In genomic region chr22:37165066-37165465, GRCh38 we compare ENCODE assay signal across 21 cellular contexts. TPM values are rescaled to one million over a fixed set of nuclear protein-coding genes. Genes with fewer than 3 reads are reported as not detected.
DNase-seq lines count a peak whose midpoint lies in the region; ATAC-seq and TF ChIP-seq lines count a peak whose summit lies in the region.
"Had no signal": no experiment of that assay in that cellular context is flagged by ENCODE, and none has a peak within 500 bp of the region (broad histone marks: within the 10 kb centered on the region; RNA-seq: fewer than 3 reads in every experiment).

No MANE protein-coding gene starts in this region.

- no peak overlapping the region for H3K4me3 Mint-ChIP-seq in T-helper 1 cell treated with Interleukin-12 subunit alpha and Interleukin-12 subunit beta and Interleukin-4 antibody, amounts not matched to agents 30 μg/mL and 1 μg/mL, for 36 hours
- H3K4me3 Mint-ChIP-seq in stimulated activated naive CD8-positive, alpha-beta T cell treated with anti-CD3 and anti-CD28 coated beads, Interleukin-15, Interleukin-2, amounts not matched to agents 100 ng/mL and 50 ng/mL, for 24 hours: no peak overlapping the region
- peak overlapping the region; percentile 46 to 88 (median 81) for H3K4me3 Mint-ChIP-seq in immature natural killer cell

- H3K4me1 ChIP-seq in upper lobe of right lung: peaks cover 11% of the 10 kb centered on the region
- H3K4me1 ChIP-seq: uterus had no signal

- H3K36me3 Mint-ChIP-seq in T-helper 1 cell treated with Interleukin-12 subunit alpha and Interleukin-12 subunit beta and Interleukin-4 antibody, amounts not matched to agents 30 μg/mL and 1 μg/mL, for 36 hours (ENCODE audit: low read depth): peaks cover 2% of the 10 kb centered on the region
- H3K36me3 Mint-ChIP-seq in stimulated activated naive CD8-positive, alpha-beta T cell treated with anti-CD3 and anti-CD28 coated beads, Interleukin-15, Interleukin-2, amounts not matched to agents 100 ng/mL and 50 ng/mL, for 24 hours (ENCODE audit: low read depth): no peaks in the 10 kb centered on the region
- peaks cover 0 to 5% (median 1%) of the 10 kb centered on the region in 3 donors for H3K36me3 Mint-ChIP-seq in immature natural killer cell

- no peak for ATAC-seq in stimulated activated naive CD8-positive, alpha-beta T cell treated with anti-CD3 and anti-CD28 coated beads, Interleukin-15, Interleukin-2, amounts not matched to agents 100 U/mL and 50 U/mL, for 24 hours
- ATAC-seq in upper lobe of right lung (no peak), GM18520 (IDR thresholded peaks at IDR 0.05; ENCODE audit: unreplicated experiment) (no peak)
- ATAC-seq: body of pancreas, heart left ventricle had no signal

- H3K27ac Mint-ChIP-seq in T-helper 1 cell treated with Interleukin-12 subunit alpha and Interleukin-12 subunit beta and Interleukin-4 antibody, amounts not matched to agents 30 μg/mL and 1 μg/mL, for 36 hours: peak overlapping the region; percentile 68
- H3K27ac Mint-ChIP-seq in stimulated activated naive CD8-positive, alpha-beta T cell treated with anti-CD3 and anti-CD28 coated beads, Interleukin-15, Interleukin-2, amounts not matched to agents 100 ng/mL and 50 ng/mL, for 24 hours: peak overlapping the region; percentile 98
- H3K27ac Mint-ChIP-seq in immature natural killer cell: peak overlapping the region; percentile 93 to 99 (median 95)

- H3K27ac ChIP-seq in upper lobe of right lung: no peak overlapping the region
- H3K27ac ChIP-seq: body of pancreas, coronary artery, uterus had no signal

- H3K4me1 Mint-ChIP-seq in T-helper 1 cell treated with Interleukin-12 subunit alpha and Interleukin-12 subunit beta and Interleukin-4 antibody, amounts not matched to agents 30 μg/mL and 1 μg/mL, for 36 hours (ENCODE audit: low read depth): peaks cover 72% of the 10 kb centered on the region
- H3K4me1 Mint-ChIP-seq in stimulated activated naive CD8-positive, alpha-beta T cell treated with anti-CD3 and anti-CD28 coated beads, Interleukin-15, Interleukin-2, amounts not matched to agents 100 ng/mL and 50 ng/mL, for 24 hours (ENCODE audit: low read depth): peaks cover 99% of the 10 kb centered on the region
- peaks cover 99 to 100% of the 10 kb centered on the region in 2 donors for H3K4me1 Mint-ChIP-seq in immature natural killer cell

- no peak for TF ChIP-seq CTCF in upper lobe of right lung (IDR thresholded peaks at IDR 0.05)

- no peaks in the 10 kb centered on the region for H3K9me3 ChIP-seq in upper lobe of right lung
- H3K9me3 ChIP-seq: uterus had no signal

- DNase-seq in T-helper 1 cell: no peak
- DNase-seq in stimulated activated naive CD8-positive, alpha-beta T cell treated with anti-CD3 and anti-CD28 coated beads, Interleukin-15, Interleukin-2, amounts not matched to agents 100 U/mL and 50 U/mL, for 24 hours: no peak
- DNase-seq in immature natural killer cell: no peak
- DNase-seq in upper lobe of right lung: peak; percentile 31
- DNase-seq in NCI-H446 treated with DMSO at 0.1 percent for 48 hours (lab: John Stamatoyannopoulos, UW): no peak
- DNase-seq: 8988T, activated gamma-delta T cell, EL, KBM-7, NCI-H2029, NCI-H524, RPMI8226, uterus had no signal

- intact Hi-C loops in upper lobe of right lung (cut with DNase I): no loop called here

- H3K27me3 ChIP-seq in upper lobe of right lung: no peaks in the 10 kb centered on the region
- H3K27me3 ChIP-seq: body of pancreas, uterus had no signal

- H3K27me3 Mint-ChIP-seq in T-helper 1 cell treated with Interleukin-12 subunit alpha and Interleukin-12 subunit beta and Interleukin-4 antibody, amounts not matched to agents 30 μg/mL and 1 μg/mL, for 36 hours (ENCODE audit: low read depth): no peaks in the 10 kb centered on the region
- H3K27me3 Mint-ChIP-seq in stimulated activated naive CD8-positive, alpha-beta T cell treated with anti-CD3 and anti-CD28 coated beads, Interleukin-15, Interleukin-2, amounts not matched to agents 100 ng/mL and 50 ng/mL, for 24 hours: no peaks in the 10 kb centered on the region
- peaks cover 28 to 39% (median 36%) of the 10 kb centered on the region in 3 donors for H3K27me3 Mint-ChIP-seq in immature natural killer cell (ENCODE audit: low read depth in 3 of 3)

- no peak overlapping the region for H3K4me3 ChIP-seq in upper lobe of right lung
- H3K4me3 ChIP-seq: body of pancreas, coronary artery, heart left ventricle, uterus had no signal

- peaks cover 4% of the 10 kb centered on the region for H3K9me3 Mint-ChIP-seq in T-helper 1 cell treated with Interleukin-12 subunit alpha and Interleukin-12 subunit beta and Interleukin-4 antibody, amounts not matched to agents 30 μg/mL and 1 μg/mL, for 36 hours
- H3K9me3 Mint-ChIP-seq in stimulated activated naive CD8-positive, alpha-beta T cell treated with anti-CD3 and anti-CD28 coated beads, Interleukin-15, Interleukin-2, amounts not matched to agents 100 ng/mL and 50 ng/mL, for 24 hours: no peaks in the 10 kb centered on the region
- peaks cover 0 to 3% (median 0%) of the 10 kb centered on the region in 6 donors for H3K9me3 Mint-ChIP-seq in immature natural killer cell

- no peaks in the 10 kb centered on the region for H3K36me3 ChIP-seq in upper lobe of right lung
- H3K36me3 ChIP-seq: heart left ventricle, uterus had no signal

RNA-seq across cellular contexts. Expression of gene IL2RB, which starts 15.3 kb away (rescaled TPM):
- 1,000 to 10,000 TPM in 1 of 3 donors, 100 to 1,000 TPM in 2; 863 to 2,762 (median 893) TPM for polyA plus RNA-seq in immature natural killer cell
- total RNA-seq in upper lobe of right lung: 10.6 TPM
- total RNA-seq: lung microvascular endothelial cell, myocyte had no signal

RNA-seq across cellular contexts. Expression of gene C1QTNF6, which starts 23.0 kb away (rescaled TPM):
- polyA plus RNA-seq in immature natural killer cell: 1 to 10 TPM in 2 of 3 donors, not detected in 1; 1.5 to 1.8 TPM
- 6.1 TPM for total RNA-seq in upper lobe of right lung

RNA-seq across cellular contexts. Expression of gene SSTR3, which starts 47.2 kb away (rescaled TPM):
- not detected for polyA plus RNA-seq in immature natural killer cell
- not detected for total RNA-seq in upper lobe of right lung
- total RNA-seq: lung microvascular endothelial cell, myocyte had no signal
- polyA plus RNA-seq: heart left ventricle had no signal

RNA-seq across cellular contexts. Expression of gene TMPRSS6, which starts 55.6 kb away (rescaled TPM):
- under 1 TPM in 2 of 3 donors, not detected in 1; 0.28 to 0.52 TPM for polyA plus RNA-seq in immature natural killer cell
- 2.1 TPM for total RNA-seq in upper lobe of right lung
- total RNA-seq: lung microvascular endothelial cell, myocyte, uterus had no signal
- polyA plus RNA-seq: heart left ventricle had no signal

Comparison
In these comparisons a context has a peak if more than half of its experiments do, and no peak if none do; other contexts are left out.
1. H3K4me3 Mint-ChIP-seq: peak in immature natural killer cell (5 of 5); none in T-helper 1 cell treated with Interleukin-12 subunit alpha and Interleukin-12 subunit beta and Interleukin-4 antibody, amounts not matched to agents 30 μg/mL and 1 μg/mL, for 36 hours (single experiment) and stimulated activated naive CD8-positive, alpha-beta T cell treated with anti-CD3 and anti-CD28 coated beads, Interleukin-15, Interleukin-2, amounts not matched to agents 100 ng/mL and 50 ng/mL, for 24 hours (single experiment).
2. Peak in every context shown above with its lines, with median percentiles within 50 percentile points of each other: H3K27ac Mint-ChIP-seq.